8 cellular contexts compared by ENCODE assay signal in genomic region chr2:32627441-32627900, GRCh38. TPM values are rescaled to one million over a fixed set of nuclear protein-coding genes. Genes with fewer than 3 reads are reported as not detected.
DNase-seq lines count a peak whose midpoint lies in the region; ATAC-seq and TF ChIP-seq lines count a peak whose summit lies in the region.

No MANE protein-coding gene starts in this region.

- H3K36me3 ChIP-seq in KOPT-K1 (ENCODE audit: insufficient read depth, low read length) (peaks cover 28% of the 10 kb centered on the region), adipocyte (ENCODE audit: control insufficient read depth, insufficient read depth, low read length, severe bottlenecking) (peaks cover 12% of the 10 kb centered on the region), iPS DF 6.9 (ENCODE audit: control insufficient read depth, insufficient read depth, low read length) (no peaks in the 10 kb centered on the region), sigmoid colon (peaks cover 0 to 24% (median 0%) of the 10 kb centered on the region in 4 donors)

- TF ChIP-seq POLR2A in sigmoid colon (IDR thresholded peaks at IDR 0.05): no peak

- no peaks in the 10 kb centered on the region for H3K9me3 ChIP-seq in KOPT-K1 (ENCODE audit: insufficient read depth, low read length, poor library complexity, severe bottlenecking)
- H3K9me3 ChIP-seq in adipocyte (ENCODE audit: control insufficient read depth, low read length): no peaks in the 10 kb centered on the region
- no peaks in the 10 kb centered on the region for H3K9me3 ChIP-seq in iPS DF 6.9 (ENCODE audit: control insufficient read depth, insufficient read depth, low read length)
- H3K9me3 ChIP-seq in sigmoid colon: no peaks in the 10 kb centered on the region

- intact Hi-C loops in sigmoid colon (cut with DNase I): loop anchor here (5.0 to 10.0 kb wide), 2 partner anchors 70 to 317 kb away; partner anchors contain the start of gene LTBP1

- TF ChIP-seq CTCF in sigmoid colon (IDR thresholded peaks at IDR 0.05): peak; percentile 15 to 42 (median 28)

- H3K27me3 ChIP-seq in adipocyte (replicated peaks; ENCODE audit: control insufficient read depth, insufficient read depth, low read length) (no peaks in the 10 kb centered on the region), iPS DF 6.9 (ENCODE audit: control insufficient read depth, insufficient read depth, low read length) (no peaks in the 10 kb centered on the region), sigmoid colon (no peaks in the 10 kb centered on the region)

- DNase-seq in GM04503 (ENCODE audit: low read depth) (peak; percentile 19), adipocyte (ENCODE audit: low read depth) (peak; percentile 62), iPS DF 6.9 (ENCODE audit: low read depth, low spot score) (peak; percentile 25), sigmoid colon (peak; percentile 76), GF-D8 (lab: John Stamatoyannopoulos, UW) (no peak), D341Med (ENCODE audit: low spot score) (no peak)

- WGBS in iPS DF 6.9 (ENCODE audit: insufficient coverage, insufficient read length): no CpG with 5 or more reads among the region's 19 CpGs
- 1% methylated on average over 19 of the region's 19 CpGs for WGBS in sigmoid colon, 2 donors

- peaks cover 10% of the 10 kb centered on the region for H3K4me1 ChIP-seq in adipocyte (ENCODE audit: control insufficient read depth, insufficient read depth, low read length)
- H3K4me1 ChIP-seq in iPS DF 6.9 (ENCODE audit: control insufficient read depth, insufficient read depth, low read length): no peaks in the 10 kb centered on the region
- H3K4me1 ChIP-seq in sigmoid colon: peaks cover 0 to 29% (median 23%) of the 10 kb centered on the region in 4 donors

- H3K9ac ChIP-seq in adipocyte (ENCODE audit: low read length): peak overlapping the region; percentile 85

- H3K27ac ChIP-seq in KOPT-K1 (ENCODE audit: low read depth, low read length, poor library complexity, severe bottlenecking) (peak overlapping the region; percentile 65), iPS DF 6.9 (ENCODE audit: low read length) (no peak overlapping the region), sigmoid colon (peak overlapping the region; percentile 71 to 85 (median 80))

- TF ChIP-seq EP300 in sigmoid colon (IDR thresholded peaks at IDR 0.05): no peak

- H3K4me3 ChIP-seq in adipocyte (ENCODE audit: low read length) (peak overlapping the region; percentile 91), iPS DF 6.9 (ENCODE audit: low read length) (peak overlapping the region; percentile 75; the same call in 1 of the 2 replicates), sigmoid colon (peak overlapping the region; percentile 53 to 85 (median 68))

- peak; percentile 30 for ATAC-seq in GM21717 (IDR thresholded peaks at IDR 0.05; ENCODE audit: unreplicated experiment)

RNA-seq across cellular contexts. Expression of gene TTC27, which starts 0.4 kb away (rescaled TPM):
- total RNA-seq in sigmoid colon: 10 to 100 TPM; 14.1 to 22.5 (median 14.5) TPM
- 1 to 10 TPM; 3.0 to 8.9 (median 3.0) TPM for polyA plus RNA-seq in sigmoid colon

Comparison
In these comparisons a context has a peak if more than half of its experiments do, and no peak if none do; other contexts are left out.
1. DNase-seq: peak in GM04503 (single experiment), adipocyte (single experiment), iPS DF 6.9 (single experiment) and sigmoid colon (single experiment); none in GF-D8 (single experiment) and D341Med (single experiment).
2. Peak in every context shown above with its lines, with median percentiles within 50 percentile points of each other: H3K4me3 ChIP-seq.